In the genomic region with DNA sequence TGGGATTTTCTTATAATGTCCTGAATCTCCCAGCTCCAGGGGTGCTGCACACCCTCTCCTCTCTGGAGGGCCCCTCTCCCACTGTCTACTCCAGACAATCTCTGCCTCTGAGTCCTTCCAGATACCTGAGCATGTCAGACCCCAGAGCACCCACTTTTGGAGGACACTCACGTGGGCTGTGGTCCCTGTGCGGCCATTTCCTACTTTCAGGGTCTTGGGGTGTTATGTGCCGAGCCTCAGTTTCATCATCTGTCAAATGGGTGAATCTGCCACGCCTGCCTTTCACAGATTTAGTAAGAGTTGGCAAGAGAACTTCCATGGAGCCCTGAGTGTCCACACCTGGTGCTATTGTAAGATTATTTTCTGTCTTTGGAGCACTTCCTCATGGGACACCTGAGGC, we compare ENCODE assay signal across 22 cellular contexts. TPM values are rescaled to one million over a fixed set of nuclear protein-coding genes. Genes with fewer than 3 reads are reported as not detected.
"Had no signal": no experiment of that assay in that cellular context is flagged by ENCODE, and none has a peak within 500 bp of the region (broad histone marks: within the 10 kb centered on the region; RNA-seq: fewer than 3 reads in every experiment).

No MANE protein-coding gene starts in this region.

- H3K4me1 ChIP-seq: breast epithelium, prostate gland, uterus had no signal

- H3K27ac ChIP-seq: epithelial cell of prostate, prostate gland, testis, uterus had no signal

- H3K9me3 ChIP-seq: breast epithelium, prostate gland, stomach, testis, uterus had no signal

- H3K9me3 Mint-ChIP-seq: activated B cell treated with CpG ODN at 0.5 μM for 24 hours; activated CD4-positive, alpha-beta T cell treated with anti-CD3 and anti-CD28 coated beads, Interleukin-2, amount 10 ng/mL, durations not matched to agents 7 days and 5 days; effector memory CD8-positive, alpha-beta T cell; T-helper 2 cell treated with Interferon-gamma antibody and Interleukin-4, amounts not matched to agents 5 μg/mL and 100 μg/mL, for 36 hours had no signal

- DNase-seq: activated B cell treated with CpG ODN at 0.5 μM for 24 hours; activated CD4-positive, alpha-beta T cell treated with anti-CD3 and anti-CD28 coated beads, Interleukin-2, amount 10 ng/mL, durations not matched to agents 7 days and 5 days; activated CD8-positive, alpha-beta memory T cell treated with anti-CD3 and anti-CD28 coated beads, Interleukin-2, amount 50 U/mL, for 48 hours; activated gamma-delta T cell treated with Interleukin-2 at 50 U/mL for 16 hours; amniotic stem cell; cerebellar nuclear complex; dermis blood vessel endothelial cell; effector memory CD8-positive, alpha-beta T cell; foreskin melanocyte; naive B cell; stimulated activated CD4-positive, alpha-beta T cell treated with anti-CD3 and anti-CD28 coated beads, Interleukin-1b, Interleukin-23, amount 100 ng/mL, for 48 hours; stomach; testis; uterus had no signal

- H3K36me3 ChIP-seq: breast epithelium, prostate gland, stomach, uterus had no signal

- H3K4me3 Mint-ChIP-seq: activated B cell treated with CpG ODN at 0.5 μM for 24 hours; activated naive CD8-positive, alpha-beta T cell; T-helper 2 cell treated with Interferon-gamma antibody and Interleukin-4, amounts not matched to agents 5 μg/mL and 100 μg/mL, for 36 hours had no signal

- H3K27me3 ChIP-seq: testis had no signal

- ATAC-seq: effector memory CD8-positive, alpha-beta T cell; sciatic nerve had no signal

- H3K36me3 Mint-ChIP-seq: activated naive CD8-positive, alpha-beta T cell; naive B cell had no signal

- H3K4me3 ChIP-seq: lung, prostate gland, stomach, testis, uterus had no signal

- H3K27ac Mint-ChIP-seq: activated B cell treated with CpG ODN at 0.5 μM for 24 hours; activated CD4-positive, alpha-beta T cell treated with anti-CD3 and anti-CD28 coated beads, Interleukin-2, amount 10 ng/mL, durations not matched to agents 7 days and 5 days; activated naive CD8-positive, alpha-beta T cell; effector memory CD8-positive, alpha-beta T cell; naive B cell; T-helper 2 cell treated with Interferon-gamma antibody and Interleukin-4, amounts not matched to agents 5 μg/mL and 100 μg/mL, for 36 hours had no signal

RNA-seq across cellular contexts. Expression of gene FOXL1, which starts 3.7 kb away (rescaled TPM):
- total RNA-seq: activated B cell treated with CpG ODN at 0.5 μM for 24 hours; activated CD4-positive, alpha-beta T cell treated with anti-CD3 and anti-CD28 coated beads, Interleukin-2, amount 10 ng/mL, durations not matched to agents 7 days and 5 days; mononuclear cell had no signal

RNA-seq across cellular contexts. Expression of gene FOXC2, which starts 8.0 kb away (rescaled TPM):
- total RNA-seq: activated B cell treated with CpG ODN at 0.5 μM for 24 hours; activated CD4-positive, alpha-beta T cell treated with anti-CD3 and anti-CD28 coated beads, Interleukin-2, amount 10 ng/mL, durations not matched to agents 7 days and 5 days; mononuclear cell had no signal
